Comparison of ENCODE assay signal across 8 cellular contexts in genomic region chr1:156727914-156728598, GRCh38. TPM values are rescaled to one million over a fixed set of nuclear protein-coding genes. Genes with fewer than 3 reads are reported as not detected.
DNase-seq lines count a peak whose midpoint lies in the region; ATAC-seq, FAIRE-seq and TF ChIP-seq lines count a peak whose summit lies in the region.

TSS of gene METTL25B (plus strand) at chr1:156728469. CDS start at chr1:156729105, 636 bp downstream.

- H3K4me3 ChIP-seq in endothelial cell of umbilical vein (replicated peaks in 1 of 3; ENCODE audit: insufficient read depth in 1 of 3, low read depth in 1 of 3, low read length in 3 of 3) = peak within 1 kb of the TSS; percentile 56 to 94 (median 79)
- peak within 1 kb of the TSS; percentile 60 for H3K4me3 ChIP-seq in mucosa of descending colon

- H3K79me2 ChIP-seq in endothelial cell of umbilical vein (ENCODE audit: control insufficient read depth, insufficient read depth, low read length) = peaks cover 51% of the 10 kb centered on the region

- peak within 1 kb of the TSS; percentile 89 for H3K4me2 ChIP-seq in endothelial cell of umbilical vein (ENCODE audit: insufficient read depth, low read length)

- H4K20me1 ChIP-seq in endothelial cell of umbilical vein (replicated peaks; ENCODE audit: control insufficient read depth, extremely low read depth, insufficient read depth, low read length) = peaks cover 7% of the 10 kb centered on the region

- ATAC-seq in GM19324 (IDR thresholded peaks at IDR 0.05; ENCODE audit: low FRiP score, unreplicated experiment) = peak; percentile 74
- peak; percentile 67 for ATAC-seq in HG03432 (IDR thresholded peaks at IDR 0.05; ENCODE audit: unreplicated experiment)
- ATAC-seq in mucosa of descending colon = peak; percentile 83

- H3K27ac ChIP-seq in endothelial cell of umbilical vein (ENCODE audit: insufficient read depth, low read depth, low read length) = peak within 1 kb of the TSS; percentile 83

- dilution Hi-C loops in endothelial cell of umbilical vein (cut with MboI; ENCODE audit: extremely low pct_ligation_motif_present, low sequenced_read_pairs) = no loop called here

- CTCF ChIA-PET in endothelial cell of umbilical vein (lab: Charles Lee) = interaction anchor here (0.5 to 5.3 kb wide), 19 partner anchors 13 to 1439 kb away, joined by 3 to 546 read pairs (median 18); partner anchors contain the start of genes HDGF, INSRR, MRPL24 and NES

- no peaks in the 10 kb centered on the region for H3K27me3 ChIP-seq in endothelial cell of umbilical vein (ENCODE audit: control insufficient read depth in 2 of 2, insufficient read depth in 2 of 2, low read length in 2 of 2)

- H3K36me3 ChIP-seq in endothelial cell of umbilical vein (ENCODE audit: control insufficient read depth in 2 of 2, extremely low read depth in 1 of 2, insufficient read depth in 2 of 2, low read length in 2 of 2) (peaks cover 10 to 15% of the 10 kb centered on the region in 2 experiments), mucosa of descending colon (ENCODE audit: low read depth) (no peaks in the 10 kb centered on the region)

- intact Hi-C loops in endothelial cell of umbilical vein (cut with micrococcal nuclease) = loop anchor here (1.0 kb wide), 4 partner anchors 13 to 39 kb away; partner anchors contain the start of genes HDGF, MRPL24 and PRCC
- intact Hi-C loops in mucosa of descending colon (cut with DNase I, micrococcal nuclease) = loop anchor here in 1 of 2 donors (5.0 kb wide), 1 partner anchor 41 kb away; no protein-coding TSS in a partner anchor

- H2AFZ ChIP-seq in endothelial cell of umbilical vein (ENCODE audit: low read depth, low read length) = peak within 1 kb of the TSS; percentile 63

- DNase-seq in COLO668 (lab: John Stamatoyannopoulos, UW; ENCODE audit: unreplicated experiment) (peak; percentile 94), NCI-H82 (lab: John Stamatoyannopoulos, UW) (peak; percentile 94), endothelial cell of umbilical vein (ENCODE audit: low read depth, low spot score) (peak; percentile 53), mucosa of descending colon (peak; percentile 87 to 92 (median 90))
- peak; percentile 91 for DNase-seq in activated CD8-positive, alpha-beta memory T cell treated with anti-CD3 and anti-CD28 coated beads for 24 hours
- DNase-seq in stimulated activated naive CD4-positive, alpha-beta T cell (lab: John Stamatoyannopoulos, UW) = peak in 4 of 6 experiments; percentile 68 to 90 (median 78)

- peak within 1 kb of the TSS; percentile 80 for H3K9ac ChIP-seq in endothelial cell of umbilical vein (replicated peaks; ENCODE audit: extremely low read depth, insufficient read depth, low read length)

- BruUV-seq in endothelial cell of umbilical vein (replicated peaks; lab: Mats Ljungman, UMichigan) = TSS peak; percentile 69

- peak; percentile 66 for FAIRE-seq in endothelial cell of umbilical vein (lab: Jason Lieb, UNC)

- peaks cover 32% of the 10 kb centered on the region for H3K4me1 ChIP-seq in endothelial cell of umbilical vein (ENCODE audit: control insufficient read depth, extremely low read depth, insufficient read depth, low read length)
- peaks cover 41% of the 10 kb centered on the region for H3K4me1 ChIP-seq in mucosa of descending colon (ENCODE audit: low read depth)

- no peaks in the 10 kb centered on the region for H3K9me3 ChIP-seq in endothelial cell of umbilical vein (replicated peaks; ENCODE audit: control insufficient read depth, insufficient read depth, low read length)
- no peaks in the 10 kb centered on the region for H3K9me3 ChIP-seq in mucosa of descending colon

- POLR2A ChIA-PET in endothelial cell of umbilical vein (lab: Charles Lee) = interaction anchor here (0.6 to 1.5 kb wide), 9 partner anchors 13 to 220 kb away, joined by 3 to 15 read pairs (median 3); partner anchors contain the start of genes MRPL24 and PRCC

- TF ChIP-seq POLR2A in endothelial cell of umbilical vein (IDR thresholded peaks at IDR 0.05; ENCODE audit: low read depth, low read length) = peak; percentile 78

- TF ChIP-seq CTCF in endothelial cell of umbilical vein (IDR thresholded peaks at IDR 0.05; ENCODE audit: extremely low read depth in 1 of 2, insufficient read depth in 1 of 2, low read depth in 1 of 2, low read length in 2 of 2) (no peak), mucosa of descending colon (IDR thresholded peaks at IDR 0.05) (no peak)

- H3K9me1 ChIP-seq in endothelial cell of umbilical vein (replicated peaks; ENCODE audit: control insufficient read depth, extremely low read depth, insufficient read depth, low read length) = no peaks in the 10 kb centered on the region

TF ChIP-seq in endothelial cell of umbilical vein, 7 proteins besides CTCF, POLR2A, EP300 and RAD21:
- TF ChIP-seq JUN (IDR thresholded peaks at IDR 0.05; ENCODE audit: borderline replicate concordance, insufficient read depth, insufficient read length, low read depth) (no peak), MYC (IDR thresholded peaks at IDR 0.05; ENCODE audit: low read depth, low read length) (no peak), GATA2 (IDR thresholded peaks at IDR 0.05; ENCODE audit: insufficient read depth, insufficient read length, low read depth, low read length) (no peak), FOS (IDR thresholded peaks at IDR 0.05; ENCODE audit: borderline replicate concordance, insufficient read depth, low read length) (no peak), MAX (IDR thresholded peaks at IDR 0.05; ENCODE audit: insufficient read depth, insufficient read length) (no peak), POLR2AphosphoS5 (IDR thresholded peaks at IDR 0.05; ENCODE audit: insufficient read depth, low read depth, low read length) (peak; percentile 37), EZH2 (IDR thresholded peaks at IDR 0.05; ENCODE audit: borderline replicate concordance, low read depth, low read length, severe bottlenecking) (no peak)

RNA-seq across cellular contexts. Expression of gene METTL25B, which starts in this region (rescaled TPM):
- total RNA-seq in endothelial cell of umbilical vein (12.8 and 15.5 TPM in 2 replicates), mucosa of descending colon (10 to 100 TPM; 35.1 to 58.6 (median 44.4) TPM)
- 15.0 and 17.3 TPM in 2 replicates for polyA plus RNA-seq in endothelial cell of umbilical vein
- 10.3 and 11.4 TPM in 2 replicates for polyA plus RNA-seq in endothelial cell of umbilical vein (2011; cell fraction: cytosol; rRNA removed)
- polyA plus RNA-seq in endothelial cell of umbilical vein (2011; cell fraction: nucleus; rRNA removed) = 29.0 and 38.2 TPM in 2 replicates
- 7.6 and 9.9 TPM in 2 replicates for polyA plus RNA-seq in endothelial cell of umbilical vein (2012)
- 10.6 and 13.0 TPM in 2 replicates for polyA minus RNA-seq in endothelial cell of umbilical vein
- polyA minus RNA-seq in endothelial cell of umbilical vein (2011; cell fraction: cytosol; rRNA and poly(A)+ RNA removed) = 26.8 TPM
- polyA minus RNA-seq in endothelial cell of umbilical vein (2011; cell fraction: nucleus; rRNA and poly(A)+ RNA removed) = 9.0 and 9.9 TPM in 2 replicates

Comparison
In these comparisons a context has a peak if more than half of its experiments do, and no peak if none do; other contexts are left out.
1. Peak in every context shown above with its lines: DNase-seq, ATAC-seq, H3K4me3 ChIP-seq and H3K27ac ChIP-seq.